ENCODE assay signal across 8 cellular contexts in genomic region chr4:39976141-39976944, GRCh38. TPM values are rescaled to one million over a fixed set of nuclear protein-coding genes. Genes with fewer than 3 reads are reported as not detected.
A peak's percentile ranks its signal among the peaks of the same experiment; 100 is the strongest.
DNase-seq lines count a peak whose midpoint lies in the region; TF ChIP-seq lines count a peak whose summit lies in the region.

No MANE protein-coding gene starts in this region.

- H2AFZ ChIP-seq in GM23248: peak overlapping the region; percentile 76

- peaks cover 56% of the 10 kb centered on the region for H3K79me2 ChIP-seq in GM23248 (ENCODE audit: insufficient read depth)

- H3K27ac Mint-ChIP-seq in nephron: peak overlapping the region; percentile 85 to 93 (median 87)

- H3K9ac ChIP-seq in GM23248: peak overlapping the region; percentile 90

- no peaks in the 10 kb centered on the region for H3K9me3 Mint-ChIP-seq in nephron

- no peaks in the 10 kb centered on the region for H3K27me3 ChIP-seq in GM23248 (replicated peaks; ENCODE audit: insufficient read depth)

- POLR2A ChIA-PET in RWPE1 (lab: Yijun Ruan, JAX; ENCODE audit: low non-redundant PET): no interaction called here

- peaks cover 11% of the 10 kb centered on the region; the same call in 1 of the 2 replicates for H3F3A ChIP-seq in GM23248 (ENCODE audit: insufficient read depth)

- peak; percentile 90 for TF ChIP-seq CTCF in RWPE1 (conservative IDR thresholded peaks at IDR 0.05; ENCODE audit: low read depth)
- peak; percentile 90 for TF ChIP-seq CTCF in fibroblast of villous mesenchyme (IDR thresholded peaks at IDR 0.05; ENCODE audit: insufficient read depth, low read depth, low read length)
- TF ChIP-seq CTCF in nephron (IDR thresholded peaks at IDR 0.05; ENCODE audit: unreplicated experiment in 3 of 3): peak; percentile 77 to 92 (median 81)

- in situ Hi-C loops in Caki2 (cut with HindIII; ENCODE audit: low pct_unique_long_range_greater_than_20kb, low sequenced_read_pairs): no loop called here
- in situ Hi-C loops in GM23248 (cut with MboI): no loop called here

- H3K4me2 ChIP-seq in GM23248 (ENCODE audit: unreplicated experiment): peak overlapping the region; percentile 78

- H3K4me3 ChIP-seq in GM23248 (peak overlapping the region; percentile 80), fibroblast of villous mesenchyme (ENCODE audit: low read depth, low read length) (peak overlapping the region; percentile 92)

- H3K4me3 Mint-ChIP-seq in nephron: peak overlapping the region; percentile 86 to 91 (median 87)

- DNase-seq in Caki2 (ENCODE audit: low read depth): peak; percentile 78
- DNase-seq in GM23248: peak; percentile 92
- DNase-seq in LoVo (ENCODE audit: low spot score): peak; percentile 88
- peak; percentile 71 for DNase-seq in RWPE1 (ENCODE audit: low spot score)
- DNase-seq in activated gamma-delta T cell treated with Interleukin-2 at 50 U/mL for 16 hours: peak; percentile 62
- DNase-seq in fibroblast of villous mesenchyme (ENCODE audit: low read depth): peak; percentile 85
- peak; percentile 68 for DNase-seq in stimulated activated naive CD4-positive, alpha-beta T cell treated with Interleukin-2 at 50 U/mL for 16 hours (lab: John Stamatoyannopoulos, UW)

- no peaks in the 10 kb centered on the region for H3K9me3 ChIP-seq in GM23248 (ENCODE audit: low read depth)

- H3K4me1 Mint-ChIP-seq in nephron: peaks cover 20% of the 10 kb centered on the region

- peaks cover 31% of the 10 kb centered on the region for H3K36me3 Mint-ChIP-seq in nephron (ENCODE audit: low read depth)

- CTCF ChIA-PET in RWPE1 (lab: Yijun Ruan, JAX): interaction anchor here (0.6 to 0.8 kb wide), 6 partner anchors 10 to 1087 kb away, joined by 3 to 6 read pairs (median 3); no protein-coding TSS in a partner anchor

- peak overlapping the region; percentile 71 for H3K27ac ChIP-seq in GM23248
- peak overlapping the region; percentile 92 for H3K27ac ChIP-seq in RWPE1

- no peaks in the 10 kb centered on the region for H4K20me1 ChIP-seq in GM23248 (ENCODE audit: insufficient read depth)

- peaks cover 17% of the 10 kb centered on the region; the same call in 1 of the 2 replicates for H3K36me3 ChIP-seq in GM23248 (ENCODE audit: low read depth)

- no peaks in the 10 kb centered on the region for H3K27me3 Mint-ChIP-seq in nephron (ENCODE audit: low read depth)

- WGBS in GM23248 (ENCODE audit: low coverage in 1 of 2, low lambda C conversion rate in 2 of 2, missing lambda C conversion rate in 2 of 2), 2 experiments: 1% methylated on average over 34 to 41 of the region's 41 CpGs

- H3K4me1 ChIP-seq in GM23248 (ENCODE audit: insufficient read depth): peaks cover 9% of the 10 kb centered on the region; the same call in 1 of the 2 replicates

- no peaks in the 10 kb centered on the region for H3K9me2 ChIP-seq in GM23248 (ENCODE audit: insufficient read depth)

RNA-seq across cellular contexts. Expression of gene PDS5A, which starts 1.4 kb away (rescaled TPM):
- total RNA-seq in Caki2 (2014; rRNA removed; shearing (Covaris generic); ENCODE audit: low replicate concordance): 31.3 and 42.3 TPM in 2 replicates
- 56.5 and 57.3 TPM in 2 replicates for total RNA-seq in GM23248 (2014; rRNA removed; shearing (Covaris generic))
- polyA plus RNA-seq in GM23248 (2016; fragmentation: Nextera tagmentation; extraction: Ambion mirVana): 24.0 and 26.8 TPM in 2 replicates
- total RNA-seq in fibroblast of villous mesenchyme: 60.9 and 85.1 TPM in 2 replicates

Comparison
In these comparisons a context has a peak if more than half of its experiments do, and no peak if none do; other contexts are left out.
1. Peak in every context shown above with its lines: DNase-seq, H3K4me3 ChIP-seq and H3K27ac ChIP-seq.